In the genomic region with DNA sequence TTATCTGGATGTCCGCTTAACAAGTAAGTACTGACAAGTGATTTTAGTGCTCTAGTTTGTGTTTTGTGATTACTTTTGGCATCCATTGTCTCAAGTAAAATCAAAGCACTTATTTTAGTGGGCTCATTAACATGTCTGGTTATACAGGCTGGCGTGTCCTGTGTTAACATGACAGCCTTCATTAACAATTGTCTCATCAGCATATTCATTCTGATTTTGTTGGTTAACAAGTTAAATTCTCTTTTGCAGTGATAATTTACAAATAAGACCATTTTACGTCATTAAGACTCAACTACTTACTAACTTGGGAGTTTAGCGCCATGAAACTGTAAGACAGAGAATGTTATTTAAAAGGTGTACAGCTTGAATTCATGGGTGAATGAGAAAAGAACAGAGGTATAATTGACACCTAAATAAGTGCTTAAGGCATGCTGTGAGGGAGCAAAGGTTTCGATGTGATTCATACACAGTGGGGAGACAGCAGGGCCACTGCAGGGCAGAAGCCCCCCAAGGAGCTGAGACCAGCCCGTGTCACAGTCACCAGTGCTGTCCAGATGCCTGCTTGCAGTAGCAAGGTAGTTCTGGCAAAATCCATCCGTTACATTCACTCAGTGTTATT, we compare ENCODE assay signal across 29 cellular contexts.
"Had no signal": no experiment of that assay in that cellular context is flagged by ENCODE, and none has a peak within 500 bp of the region (broad histone marks: within the 10 kb centered on the region; RNA-seq: fewer than 3 reads in every experiment).

No MANE protein-coding gene starts in this region.

- H3K27ac ChIP-seq: adrenal gland, body of pancreas, cardiac muscle cell, colonic mucosa, VCaP had no signal

- DNase-seq: activated CD4-positive, alpha-beta T cell treated with anti-CD3 and anti-CD28 coated beads for 1 hour; activated CD4-positive, alpha-beta T cell treated with anti-CD3 and anti-CD28 coated beads for 4 hours; activated CD4-positive, alpha-beta T cell treated with anti-CD3 and anti-CD28 coated beads, Interleukin-2, amount 50 U/mL, for 1 hour; activated CD4-positive, alpha-beta T cell treated with anti-CD3 and anti-CD28 coated beads, Interleukin-2, amount 50 U/mL, for 48 hours; activated CD8-positive, alpha-beta memory T cell treated with anti-CD3 and anti-CD28 coated beads for 24 hours; activated CD8-positive, alpha-beta T cell treated with anti-CD3 and anti-CD28 coated beads for 36 hours; activated effector memory CD4-positive, alpha-beta T cell treated with anti-CD3 and anti-CD28 coated beads, Interleukin-2, amount 50 U/mL, for 16 hours; activated naive CD4-positive, alpha-beta T cell treated with anti-CD3 and anti-CD28 coated beads for 36 hours; activated naive CD8-positive, alpha-beta T cell treated with anti-CD3 and anti-CD28 coated beads for 36 hours; activated naive CD8-positive, alpha-beta T cell treated with anti-CD3 and anti-CD28 coated beads, Interleukin-2, amount 50 U/mL, for 24 hours; activated T-cell treated with anti-CD3 and anti-CD28 coated beads, Interleukin-2, amount 50 U/mL, for 24 hours; adrenal gland; amygdala; aorta; body of pancreas; central memory CD4-positive, alpha-beta T cell; cerebellar nuclear complex; colonic mucosa; effector CD8-positive, alpha-beta T cell; foreskin fibroblast; head of caudate nucleus; T-helper 2 cell had no signal

- H3K9me3 Mint-ChIP-seq: activated CD8-positive, alpha-beta T cell treated with anti-CD3 and anti-CD28 coated beads for 36 hours; activated naive CD4-positive, alpha-beta T cell treated with anti-CD3 and anti-CD28 coated beads for 36 hours; activated naive CD4-positive, alpha-beta T cell treated with anti-CD3 and anti-CD28 coated beads, Interleukin-2, amount 50 U/mL, for 24 hours; activated naive CD8-positive, alpha-beta T cell treated with anti-CD3 and anti-CD28 coated beads for 36 hours; activated naive CD8-positive, alpha-beta T cell treated with anti-CD3 and anti-CD28 coated beads, Interleukin-2, amount 50 U/mL, for 24 hours; activated T-cell treated with anti-CD3 and anti-CD28 coated beads, Interleukin-2, amount 50 U/mL, for 24 hours; activated T-helper 17 cell treated with anti-CD3 and anti-CD28 coated beads, Interleukin-2, amount 50 U/mL, for 72 hours; WTC11 had no signal

- H3K27me3 Mint-ChIP-seq: activated CD8-positive, alpha-beta T cell treated with anti-CD3 and anti-CD28 coated beads for 36 hours; activated naive CD4-positive, alpha-beta T cell treated with anti-CD3 and anti-CD28 coated beads, Interleukin-2, amount 50 U/mL, for 24 hours; activated naive CD8-positive, alpha-beta T cell treated with anti-CD3 and anti-CD28 coated beads for 36 hours; activated naive CD8-positive, alpha-beta T cell treated with anti-CD3 and anti-CD28 coated beads, Interleukin-2, amount 50 U/mL, for 24 hours; activated T-cell treated with anti-CD3 and anti-CD28 coated beads, Interleukin-2, amount 50 U/mL, for 24 hours; activated T-helper 17 cell treated with anti-CD3 and anti-CD28 coated beads, Interleukin-2, amount 50 U/mL, for 72 hours had no signal

- H3K4me1 ChIP-seq: adrenal gland, body of pancreas, colonic mucosa had no signal

- ATAC-seq: activated CD8-positive, alpha-beta T cell treated with anti-CD3 and anti-CD28 coated beads for 36 hours; activated naive CD8-positive, alpha-beta T cell treated with anti-CD3 and anti-CD28 coated beads, Interleukin-2, amount 50 U/mL, for 24 hours; activated T-helper 17 cell treated with anti-CD3 and anti-CD28 coated beads, Interleukin-2, amount 50 U/mL, for 72 hours; body of pancreas; esophagus mucosa; WTC11 had no signal

- H3K4me3 ChIP-seq: adrenal gland, body of pancreas, cardiac muscle cell, colonic mucosa had no signal

- H3K27me3 ChIP-seq: adrenal gland, body of pancreas, cardiac muscle cell, colonic mucosa had no signal

- H3K4me3 Mint-ChIP-seq: activated CD8-positive, alpha-beta T cell treated with anti-CD3 and anti-CD28 coated beads for 36 hours; activated naive CD4-positive, alpha-beta T cell treated with anti-CD3 and anti-CD28 coated beads for 36 hours; activated naive CD4-positive, alpha-beta T cell treated with anti-CD3 and anti-CD28 coated beads, Interleukin-2, amount 50 U/mL, for 24 hours; activated naive CD8-positive, alpha-beta T cell treated with anti-CD3 and anti-CD28 coated beads for 36 hours; activated naive CD8-positive, alpha-beta T cell treated with anti-CD3 and anti-CD28 coated beads, Interleukin-2, amount 50 U/mL, for 24 hours; activated T-cell treated with anti-CD3 and anti-CD28 coated beads, Interleukin-2, amount 50 U/mL, for 24 hours; activated T-helper 17 cell treated with anti-CD3 and anti-CD28 coated beads, Interleukin-2, amount 50 U/mL, for 72 hours; WTC11 had no signal

- FAIRE-seq: frontal cortex had no signal

- H3K27ac Mint-ChIP-seq: activated CD8-positive, alpha-beta T cell treated with anti-CD3 and anti-CD28 coated beads for 36 hours; activated naive CD4-positive, alpha-beta T cell treated with anti-CD3 and anti-CD28 coated beads for 36 hours; activated naive CD8-positive, alpha-beta T cell treated with anti-CD3 and anti-CD28 coated beads for 36 hours; activated T-cell treated with anti-CD3 and anti-CD28 coated beads, Interleukin-2, amount 50 U/mL, for 24 hours; activated T-helper 17 cell treated with anti-CD3 and anti-CD28 coated beads, Interleukin-2, amount 50 U/mL, for 72 hours; WTC11 had no signal

- H3K9me3 ChIP-seq: adrenal gland, body of pancreas, colonic mucosa had no signal
